Comparison of ENCODE assay signal across 2 cellular contexts in genomic region chr7:128943251-128943650, GRCh38. TPM values are rescaled to one million over a fixed set of nuclear protein-coding genes. Genes with fewer than 3 reads are reported as not detected.
"Had no signal": no experiment of that assay in that cellular context is flagged by ENCODE, and none has a peak within 500 bp of the region (broad histone marks: within the 10 kb centered on the region; RNA-seq: fewer than 3 reads in every experiment).

No MANE protein-coding gene starts in this region.

RNA-seq across cellular contexts. Expression of gene KCP, which starts 32.7 kb away (rescaled TPM):
- total RNA-seq: LHCN-M2 had no signal
- polyA plus RNA-seq: SK-N-SH had no signal
